In the genomic region with DNA sequence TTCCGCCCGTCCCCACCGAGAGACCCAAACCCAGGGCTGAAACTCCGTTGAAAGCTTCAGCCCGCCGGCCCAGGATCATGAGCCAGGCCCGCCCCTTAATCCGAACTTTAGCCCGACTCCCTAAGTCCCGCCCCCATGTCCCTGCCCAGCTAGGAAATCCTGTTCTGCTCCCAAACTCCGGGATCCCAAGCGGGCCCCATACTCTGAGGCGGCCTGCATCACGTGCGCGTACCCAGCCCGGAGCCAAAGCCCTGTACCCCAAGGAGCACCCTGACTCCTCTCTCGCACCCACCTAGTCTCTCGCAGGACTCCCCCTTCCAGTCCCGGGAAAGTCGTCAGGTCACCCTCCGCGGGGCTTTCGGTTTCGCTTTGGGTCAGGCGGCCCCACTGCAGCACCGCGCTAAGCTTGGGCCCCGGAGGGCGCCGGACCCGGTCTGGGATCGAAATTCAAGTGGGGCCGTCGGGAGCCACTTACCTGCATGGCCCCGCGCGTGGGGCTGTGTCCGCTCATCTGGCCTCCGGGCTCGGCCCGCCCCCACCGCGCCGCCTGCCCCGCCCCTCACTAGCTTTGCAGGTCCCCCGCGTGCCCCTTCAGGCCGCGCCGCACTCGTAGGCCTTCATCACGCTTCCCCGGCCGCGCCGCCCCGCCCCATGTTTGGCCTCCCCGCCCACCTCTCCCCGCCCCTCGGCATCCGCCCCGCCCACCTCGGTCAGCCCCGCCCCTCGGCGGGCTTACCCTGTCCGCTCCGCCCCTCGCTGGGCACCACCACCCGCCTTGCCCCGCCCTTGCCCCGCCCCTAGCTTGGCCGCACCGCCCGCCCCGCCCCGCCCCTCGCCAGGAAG, we compare ENCODE assay signal across 2 cellular contexts.
TF ChIP-seq lines count a peak whose summit lies in the region.

TSS of gene DNPEP (minus strand) at position 629 of the 843 bp plus-strand sequence. CDS start at position 511, 118 bp downstream.

TF ChIP-seq in GM23338, 12 proteins besides CTCF, POLR2A, EP300 and RAD21:
- TF ChIP-seq REST (IDR thresholded peaks at IDR 0.05; ENCODE audit: unreplicated experiment) (no peak), ZNF331 (CRISPR knock-in tag; IDR thresholded peaks at IDR 0.05; ENCODE audit: low read depth) (no peak), POLR2AphosphoS5 (IDR thresholded peaks at IDR 0.05; ENCODE audit: low read depth) (peak; percentile 61), STAT1 (IDR thresholded peaks at IDR 0.05; ENCODE audit: unreplicated experiment) (peak; percentile 99)

TF ChIP-seq in SK-N-SH, 30 proteins besides CTCF, POLR2A, EP300 and RAD21 (continued from another document):
- no peak for TF ChIP-seq IRF3 (IDR thresholded peaks at IDR 0.05; ENCODE audit: low read depth, low read length)
- TF ChIP-seq TCF12 (IDR thresholded peaks at IDR 0.05) = no peak
- TF ChIP-seq USF1 (IDR thresholded peaks at IDR 0.05; ENCODE audit: borderline replicate concordance, low read depth) = peak; percentile 46; the same call in 1 of the 2 replicates
- TF ChIP-seq, protein P1, sequence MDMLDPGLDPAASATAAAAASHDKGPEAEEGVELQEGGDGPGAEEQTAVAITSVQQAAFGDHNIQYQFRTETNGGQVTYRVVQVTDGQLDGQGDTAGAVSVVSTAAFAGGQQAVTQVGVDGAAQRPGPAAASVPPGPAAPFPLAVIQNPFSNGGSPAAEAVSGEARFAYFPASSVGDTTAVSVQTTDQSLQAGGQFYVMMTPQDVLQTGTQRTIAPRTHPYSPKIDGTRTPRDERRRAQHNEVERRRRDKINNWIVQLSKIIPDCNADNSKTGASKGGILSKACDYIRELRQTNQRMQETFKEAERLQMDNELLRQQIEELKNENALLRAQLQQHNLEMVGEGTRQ (IDR thresholded peaks at IDR 0.05; ENCODE audit: borderline replicate concordance, low read depth, low read length) = no peak
- TF ChIP-seq YY1 (IDR thresholded peaks at IDR 0.05; ENCODE audit: low read depth) = 0 out of 2 replicates have a peak, but pooled peaks have one; percentile 34
- TF ChIP-seq MXI1 (IDR thresholded peaks at IDR 0.05; ENCODE audit: low read depth, low read length) = peak; percentile 37
- TF ChIP-seq NRF1 (IDR thresholded peaks at IDR 0.05; ENCODE audit: low read depth, low read length) = no peak
- TF ChIP-seq RCOR1 (IDR thresholded peaks at IDR 0.05; ENCODE audit: low read length) = no peak
- TF ChIP-seq MEF2A (IDR thresholded peaks at IDR 0.05; ENCODE audit: borderline replicate concordance, low read depth) = no peak
- TF ChIP-seq FOSL2 (IDR thresholded peaks at IDR 0.05; ENCODE audit: borderline replicate concordance, low read depth) = no peak
- TF ChIP-seq TAF1 (IDR thresholded peaks at IDR 0.05; ENCODE audit: borderline replicate concordance, low read depth, low read length) = peak; percentile 19; the same call in 1 of the 2 replicates
- no peak for TF ChIP-seq GABPA (IDR thresholded peaks at IDR 0.05; ENCODE audit: low read depth)
- TF ChIP-seq FOXJ3 (CRISPR knock-in tag; IDR thresholded peaks at IDR 0.05) = no peak
- 0 out of 2 replicates have a peak, but pooled peaks have one; percentile 13 for TF ChIP-seq SIN3A (IDR thresholded peaks at IDR 0.05; ENCODE audit: borderline replicate concordance, low read depth, low read length)
- TF ChIP-seq EZH2phosphoT487 (IDR thresholded peaks at IDR 0.05; ENCODE audit: borderline replicate concordance, low read depth) = no peak
- TF ChIP-seq ELF1 (IDR thresholded peaks at IDR 0.05) = no peak
- no peak for TF ChIP-seq RXRA (IDR thresholded peaks at IDR 0.05; ENCODE audit: borderline replicate concordance, low read depth)
- TF ChIP-seq RFX5 (IDR thresholded peaks at IDR 0.05; ENCODE audit: low read length) = no peak
- TF ChIP-seq GATA2 (CRISPR knock-in tag; IDR thresholded peaks at IDR 0.05) = no peak
- TF ChIP-seq, protein P2, sequence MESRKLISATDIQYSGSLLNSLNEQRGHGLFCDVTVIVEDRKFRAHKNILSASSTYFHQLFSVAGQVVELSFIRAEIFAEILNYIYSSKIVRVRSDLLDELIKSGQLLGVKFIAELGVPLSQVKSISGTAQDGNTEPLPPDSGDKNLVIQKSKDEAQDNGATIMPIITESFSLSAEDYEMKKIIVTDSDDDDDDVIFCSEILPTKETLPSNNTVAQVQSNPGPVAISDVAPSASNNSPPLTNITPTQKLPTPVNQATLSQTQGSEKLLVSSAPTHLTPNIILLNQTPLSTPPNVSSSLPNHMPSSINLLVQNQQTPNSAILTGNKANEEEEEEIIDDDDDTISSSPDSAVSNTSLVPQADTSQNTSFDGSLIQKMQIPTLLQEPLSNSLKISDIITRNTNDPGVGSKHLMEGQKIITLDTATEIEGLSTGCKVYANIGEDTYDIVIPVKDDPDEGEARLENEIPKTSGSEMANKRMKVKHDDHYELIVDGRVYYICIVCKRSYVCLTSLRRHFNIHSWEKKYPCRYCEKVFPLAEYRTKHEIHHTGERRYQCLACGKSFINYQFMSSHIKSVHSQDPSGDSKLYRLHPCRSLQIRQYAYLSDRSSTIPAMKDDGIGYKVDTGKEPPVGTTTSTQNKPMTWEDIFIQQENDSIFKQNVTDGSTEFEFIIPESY (IDR thresholded peaks at IDR 0.05; ENCODE audit: borderline replicate concordance, low read depth) = no peak
- no peak for TF ChIP-seq NFIC (IDR thresholded peaks at IDR 0.05; ENCODE audit: borderline replicate concordance)
- no peak for TF ChIP-seq CHD2 (IDR thresholded peaks at IDR 0.05; ENCODE audit: low read length, partially characterized antibody)
- 0 out of 2 replicates have a peak, but pooled peaks have one; percentile 3 for TF ChIP-seq REST (IDR thresholded peaks at IDR 0.05; ENCODE audit: low read depth, low read length)
- no peak for TF ChIP-seq PBX3 (IDR thresholded peaks at IDR 0.05)
- TF ChIP-seq JUND (IDR thresholded peaks at IDR 0.05) = no peak
- TF ChIP-seq MAX (IDR thresholded peaks at IDR 0.05; ENCODE audit: low read depth) = peak; percentile 55; the same call in 1 of the 2 replicates
